8 cellular contexts compared by ENCODE assay signal in the genomic region with DNA sequence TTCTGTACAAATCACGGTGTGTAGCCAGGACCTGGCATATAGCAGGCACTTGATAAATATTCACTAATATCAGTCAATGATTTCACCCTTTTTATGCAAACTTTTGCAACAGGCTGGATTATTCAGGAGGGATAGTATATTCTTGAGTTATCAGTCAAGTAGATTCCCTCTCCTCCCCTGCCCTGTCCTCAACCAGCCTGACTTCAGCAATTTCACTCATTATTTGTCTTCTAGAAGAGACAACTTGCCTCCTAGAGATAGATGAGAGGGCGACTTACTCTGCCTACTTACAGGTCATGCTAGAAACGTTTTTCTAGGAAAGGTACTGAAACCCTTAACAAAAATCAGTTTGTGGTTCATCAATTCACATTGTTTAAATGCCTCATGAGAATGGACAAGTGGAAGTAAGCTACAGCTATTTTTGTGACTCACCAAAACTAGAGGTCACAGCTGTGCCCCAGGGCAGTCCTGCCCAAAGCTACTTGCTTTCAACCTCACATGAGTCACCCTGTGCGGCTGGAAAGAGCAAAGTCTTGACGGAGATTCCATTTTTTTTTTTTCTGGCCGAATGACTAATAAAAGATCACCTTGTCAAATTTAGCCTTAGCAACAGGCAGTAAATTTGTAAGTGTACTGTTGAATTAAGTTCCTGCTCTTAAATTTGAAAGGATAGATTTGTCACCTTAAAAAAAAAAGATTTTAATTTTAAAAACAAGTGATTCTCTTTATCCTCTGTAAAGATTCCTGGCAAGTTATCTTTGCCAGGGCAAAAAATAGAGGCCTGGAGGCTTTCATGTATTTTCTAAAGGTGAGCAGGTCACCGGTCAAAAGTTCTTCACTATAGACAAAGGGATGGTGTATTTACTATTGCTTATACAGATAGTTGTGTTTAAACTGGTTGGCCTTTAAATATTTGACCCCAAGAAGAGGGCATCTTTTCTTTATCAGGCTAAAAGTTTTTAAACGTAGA.
DNase-seq lines count a peak whose midpoint lies in the region; ATAC-seq and TF ChIP-seq lines count a peak whose summit lies in the region.

No MANE protein-coding gene starts in this region.

- no peak for TF ChIP-seq POLR2A in testis (IDR thresholded peaks at IDR 0.05)

- H3K27me3 ChIP-seq in thoracic aorta (replicated peaks; ENCODE audit: insufficient read depth) (no peaks in the 10 kb centered on the region), testis (no peaks in the 10 kb centered on the region)

- no peak overlapping the region for H3K4me3 ChIP-seq in thoracic aorta
- no peak overlapping the region for H3K4me3 ChIP-seq in testis

- no peaks in the 10 kb centered on the region for H3K9me3 ChIP-seq in thoracic aorta
- H3K9me3 ChIP-seq in testis, result no peaks in the 10 kb centered on the region

- no peak for TF ChIP-seq CTCF in thoracic aorta (IDR thresholded peaks at IDR 0.05)
- no peak for TF ChIP-seq CTCF in testis (IDR thresholded peaks at IDR 0.05)

- H3K4me1 ChIP-seq in thoracic aorta (ENCODE audit: control insufficient read depth in 1 of 2, low read depth in 2 of 2), result peaks cover 0 to 4% of the 10 kb centered on the region in 2 donors
- no peaks in the 10 kb centered on the region for H3K4me1 ChIP-seq in testis

- WGBS in testis, 2 donors, result 68 to 74% methylated on average over 8 of the region's 8 CpGs

- no peak overlapping the region for H3K27ac ChIP-seq in thoracic aorta
- H3K27ac ChIP-seq in testis, result no peak overlapping the region

- peak; percentile 75 for ATAC-seq in thoracic aorta (ENCODE audit: insufficient number of reproducible peaks, low FRiP score, low read depth)

- DNase-seq in DMS53 (lab: John Stamatoyannopoulos, UW), result peak; percentile 58
- no peak for DNase-seq in DMS53 treated with DMSO at 0.1 percent for 48 hours (lab: John Stamatoyannopoulos, UW; ENCODE audit: unreplicated experiment)
- peak; percentile 57 for DNase-seq in HuH-7 (ENCODE audit: low spot score)
- peak; percentile 91 for DNase-seq in dermis blood vessel endothelial cell
- DNase-seq in thoracic aorta (ENCODE audit: low spot score), result no peak
- DNase-seq in testis, result no peak
- DNase-seq in SHP77 (lab: John Stamatoyannopoulos, UW), result no peak
- DNase-seq in NCI-H1694 treated with DMSO at 0.1 percent for 48 hours (lab: John Stamatoyannopoulos, UW), result no peak

- intact Hi-C loops in testis (cut with DNase I; ENCODE audit: low total_unique reads), result no loop called here

- H3K36me3 ChIP-seq in thoracic aorta, result no peaks in the 10 kb centered on the region
- no peaks in the 10 kb centered on the region for H3K36me3 ChIP-seq in testis (ENCODE audit: low read depth, missing control alignments)

Comparison
In these comparisons a context has a peak if more than half of its experiments do, and no peak if none do; other contexts are left out.
1. DNase-seq: peak in DMS53 (single experiment), HuH-7 (single experiment) and dermis blood vessel endothelial cell (single experiment); none in DMS53 treated with DMSO at 0.1 percent for 48 hours (single experiment), thoracic aorta (single experiment), testis (single experiment), SHP77 (0 of 2) and NCI-H1694 treated with DMSO at 0.1 percent for 48 hours (single experiment).